Comparison of ENCODE assay signal across 28 cellular contexts in the genomic region with DNA sequence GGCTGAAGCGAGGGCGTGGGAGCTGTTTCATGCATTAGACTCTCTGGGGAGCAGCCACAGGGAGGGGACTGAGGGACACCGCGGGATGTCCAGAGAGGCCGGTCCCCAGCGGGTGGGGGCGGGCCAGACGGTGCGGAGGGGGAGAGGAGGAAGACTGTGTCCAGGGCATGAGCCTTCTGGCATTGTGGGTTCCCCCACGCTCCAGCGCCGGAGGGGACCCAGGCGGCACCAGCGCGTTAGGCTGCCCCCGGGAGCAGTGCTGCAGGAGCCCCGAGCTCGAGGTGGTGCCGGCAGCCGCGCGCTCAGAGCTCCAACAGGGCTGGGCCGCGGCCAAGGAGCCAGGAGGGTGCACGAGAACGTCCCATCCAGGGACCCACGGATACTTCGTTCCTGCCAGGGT. TPM values are rescaled to one million over a fixed set of nuclear protein-coding genes. Genes with fewer than 3 reads are reported as not detected.
"Had no signal": no experiment of that assay in that cellular context is flagged by ENCODE, and none has a peak within 500 bp of the region (broad histone marks: within the 10 kb centered on the region; RNA-seq: fewer than 3 reads in every experiment).

No MANE protein-coding gene starts in this region.

- H3K9me3 Mint-ChIP-seq: activated B cell treated with CpG ODN at 0.5 μM for 24 hours; activated naive CD8-positive, alpha-beta T cell treated with anti-CD3 and anti-CD28 coated beads, Interleukin-2, amount 10 ng/mL, durations not matched to agents 7 days and 5 days; activated T-cell treated with anti-CD3 and anti-CD28 coated beads, Interleukin-2, amount 50 U/mL, for 4 hours; natural killer cell; T-helper 1 cell treated with Interleukin-12 subunit alpha and Interleukin-12 subunit beta and Interleukin-4 antibody, amounts not matched to agents 30 μg/mL and 1 μg/mL, for 36 hours had no signal

- H3K9me3 ChIP-seq: body of pancreas, left lung, neutrophil, pancreas had no signal

- H3K27me3 ChIP-seq: body of pancreas, cardiac muscle cell, neutrophil, pancreas had no signal

- FAIRE-seq: pancreas had no signal

- H3K27ac Mint-ChIP-seq: activated B cell treated with CpG ODN at 0.5 μM for 24 hours; activated CD4-positive, alpha-beta T cell treated with anti-CD3 and anti-CD28 coated beads for 36 hours; activated naive CD8-positive, alpha-beta T cell treated with anti-CD3 and anti-CD28 coated beads, Interleukin-2, amount 10 ng/mL, durations not matched to agents 7 days and 5 days; natural killer cell; T-helper 1 cell treated with Interleukin-12 subunit alpha and Interleukin-12 subunit beta and Interleukin-4 antibody, amounts not matched to agents 30 μg/mL and 1 μg/mL, for 36 hours had no signal

- H3K36me3 Mint-ChIP-seq: activated naive CD8-positive, alpha-beta T cell treated with anti-CD3 and anti-CD28 coated beads, Interleukin-2, amount 10 ng/mL, durations not matched to agents 7 days and 5 days; natural killer cell had no signal

- ATAC-seq: activated CD4-positive, alpha-beta T cell treated with anti-CD3 and anti-CD28 coated beads for 36 hours; activated T-cell treated with anti-CD3 and anti-CD28 coated beads, Interleukin-2, amount 50 U/mL, for 4 hours; body of pancreas; left lung; natural killer cell; pancreas had no signal

- DNase-seq: activated B cell treated with CpG ODN at 0.5 μM for 24 hours; activated CD4-positive, alpha-beta T cell treated with anti-CD3 and anti-CD28 coated beads for 36 hours; activated CD4-positive, alpha-beta T cell treated with anti-CD3 and anti-CD28 coated beads, Interleukin-2, amount 50 U/mL, for 48 hours; activated CD8-positive, alpha-beta memory T cell treated with anti-CD3 and anti-CD28 coated beads, Interleukin-2, amount 50 U/mL, for 48 hours; activated naive CD4-positive, alpha-beta T cell treated with Interleukin-2 at 50 U/mL for 16 hours; activated naive CD8-positive, alpha-beta T cell treated with anti-CD3 and anti-CD28 coated beads, Interleukin-2, amount 10 ng/mL, durations not matched to agents 7 days and 5 days; activated T-cell treated with anti-CD3 and anti-CD28 coated beads, Interleukin-2, amount 50 U/mL, for 4 hours; amniotic stem cell; body of pancreas; dermis blood vessel endothelial cell; effector CD8-positive, alpha-beta T cell; erythroblast; foreskin fibroblast; hippocampal formation; kidney glomerular epithelial cell; mammary epithelial cell; midbrain; natural killer cell; pancreas; stimulated activated CD4-positive, alpha-beta T cell treated with anti-CD3 and anti-CD28 coated beads, Interleukin-12 subunit alpha, Interleukin-12 subunit beta, amount 100 ng/mL, for 4 hours; stimulated activated CD4-positive, alpha-beta T cell treated with anti-CD3 and anti-CD28 coated beads, Interleukin-4, amount 100 ng/mL, for 4 hours; T1000; trophoblast cell had no signal

- H3K4me1 ChIP-seq: body of pancreas, pancreas had no signal

- H3K4me1 Mint-ChIP-seq: activated B cell treated with CpG ODN at 0.5 μM for 24 hours; activated CD4-positive, alpha-beta T cell treated with anti-CD3 and anti-CD28 coated beads for 36 hours; activated naive CD8-positive, alpha-beta T cell treated with anti-CD3 and anti-CD28 coated beads, Interleukin-2, amount 10 ng/mL, durations not matched to agents 7 days and 5 days; natural killer cell had no signal

- H3K4me3 Mint-ChIP-seq: activated B cell treated with CpG ODN at 0.5 μM for 24 hours; activated CD4-positive, alpha-beta T cell treated with anti-CD3 and anti-CD28 coated beads for 36 hours; activated naive CD8-positive, alpha-beta T cell treated with anti-CD3 and anti-CD28 coated beads, Interleukin-2, amount 10 ng/mL, durations not matched to agents 7 days and 5 days; activated T-cell treated with anti-CD3 and anti-CD28 coated beads, Interleukin-2, amount 50 U/mL, for 4 hours; natural killer cell; T-helper 1 cell treated with Interleukin-12 subunit alpha and Interleukin-12 subunit beta and Interleukin-4 antibody, amounts not matched to agents 30 μg/mL and 1 μg/mL, for 36 hours had no signal

- H3K4me3 ChIP-seq: body of pancreas, cardiac muscle cell, left lung, pancreas had no signal

- H3K27ac ChIP-seq: body of pancreas, cardiac muscle cell, left lung, neutrophil, pancreas had no signal

- H3K36me3 ChIP-seq: cardiac muscle cell, left lung, neutrophil, pancreas had no signal

RNA-seq across cellular contexts. Expression of gene SLC22A3, which starts 14.4 kb away (rescaled TPM):
- total RNA-seq: activated B cell treated with CpG ODN at 0.5 μM for 24 hours; activated CD4-positive, alpha-beta T cell treated with anti-CD3 and anti-CD28 coated beads for 36 hours; activated CD8-positive, alpha-beta memory T cell treated with anti-CD3 and anti-CD28 coated beads for 36 hours; activated naive CD8-positive, alpha-beta T cell treated with anti-CD3 and anti-CD28 coated beads, Interleukin-2, amount 10 ng/mL, durations not matched to agents 7 days and 5 days; natural killer cell had no signal
- polyA plus RNA-seq: cardiac muscle cell had no signal
